In genomic region chr3:45309876-45310275, GRCh38 we compare ENCODE assay signal across 18 cellular contexts.
DNase-seq lines count a peak whose midpoint lies in the region; ATAC-seq and TF ChIP-seq lines count a peak whose summit lies in the region.
"Had no signal": no experiment of that assay in that cellular context is flagged by ENCODE, and none has a peak within 500 bp of the region (broad histone marks: within the 10 kb centered on the region; RNA-seq: fewer than 3 reads in every experiment).

No MANE protein-coding gene starts in this region.

- no peaks in the 10 kb centered on the region for H3K79me2 ChIP-seq in OCI-LY7 (ENCODE audit: insufficient read depth, low read depth, low read length)

- H3K9me3 Mint-ChIP-seq in Caco-2 (ENCODE audit: unreplicated experiment): no peaks in the 10 kb centered on the region
- no peaks in the 10 kb centered on the region for H3K9me3 Mint-ChIP-seq in activated T-helper 1 cell treated with anti-CD3 and anti-CD28 coated beads, Interleukin-12 subunit alpha, Interleukin-12 subunit beta, Interleukin-2, Interleukin-4 antibody, amounts not matched to agents 30 ng/mL and 10 ng/mL and 1 ng/mL, durations not matched to agents 14 hours and 24 hours and 36 hours
- H3K9me3 Mint-ChIP-seq: CD8-positive, alpha-beta T cell had no signal

- no peaks in the 10 kb centered on the region for H3K4me1 Mint-ChIP-seq in Caco-2 (ENCODE audit: low read depth, unreplicated experiment)
- H3K4me1 Mint-ChIP-seq in activated T-helper 1 cell treated with anti-CD3 and anti-CD28 coated beads, Interleukin-12 subunit alpha, Interleukin-12 subunit beta, Interleukin-2, Interleukin-4 antibody, amounts not matched to agents 30 ng/mL and 10 ng/mL and 1 ng/mL, durations not matched to agents 14 hours and 24 hours and 36 hours (ENCODE audit: low read depth): no peaks in the 10 kb centered on the region

- H3K36me3 ChIP-seq in Caco-2 (ENCODE audit: control insufficient read depth, insufficient read depth, low read length) (no peaks in the 10 kb centered on the region), OCI-LY7 (ENCODE audit: insufficient read depth, low read length) (no peaks in the 10 kb centered on the region)
- H3K36me3 ChIP-seq: BLaER1 treated with 17β-estradiol and CSF1 and Interleukin-3, amounts not matched to agents 10 nM and 100 nM had no signal

- DNase-seq in DMS153 (lab: John Stamatoyannopoulos, UW) (peak; percentile 49), NCI-H1092 treated with DMSO at 0.1 percent for 48 hours (lab: John Stamatoyannopoulos, UW) (peak; percentile 72), NCI-H2196 (lab: John Stamatoyannopoulos, UW; ENCODE audit: unreplicated experiment) (peak; percentile 72), ecto neural progenitor cell (ENCODE audit: low spot score) (peak; percentile 16), Caco-2 (no peak), OCI-LY7 (ENCODE audit: low spot score) (no peak)
- no peak for DNase-seq in activated T-helper 1 cell treated with anti-CD3 and anti-CD28 coated beads, Interleukin-12 subunit alpha, Interleukin-12 subunit beta, Interleukin-2, Interleukin-4 antibody, amounts not matched to agents 30 ng/mL and 10 ng/mL and 1 ng/mL, durations not matched to agents 14 hours and 24 hours and 36 hours (ENCODE audit: low spot score)
- DNase-seq: CD8-positive, alpha-beta T cell; DMS79 treated with DMSO at 0.1 percent for 48 hours; GM23248; IMR-90; NCI-H2171 treated with DMSO at 0.1 percent for 48 hours; NCI-H526; OCI-M1; Right ventricle myocardium superior had no signal

- CTCF ChIA-PET in Caco-2 (lab: Charles Lee): no interaction called here
- CTCF ChIA-PET in OCI-LY7 (lab: Charles Lee; ENCODE audit: unreplicated experiment): no interaction called here

- H2AFZ ChIP-seq in OCI-LY7 (ENCODE audit: low read length): no peak overlapping the region
- H2AFZ ChIP-seq: GM23248 had no signal

- H3K27ac ChIP-seq in OCI-LY7 (ENCODE audit: low read depth, low read length, poor library complexity, severe bottlenecking): no peak overlapping the region
- H3K27ac ChIP-seq: BLaER1 treated with 17β-estradiol and CSF1 and Interleukin-3, amounts not matched to agents 10 nM and 100 nM; GM23248 had no signal

- intact Hi-C loops in Caco-2 (cut with micrococcal nuclease; ENCODE audit: unreplicated experiment): no loop called here
- intact Hi-C loops in OCI-LY7 (cut with micrococcal nuclease; ENCODE audit: unreplicated experiment): no loop called here
- intact Hi-C loops in activated T-helper 1 cell treated with anti-CD3 and anti-CD28 coated beads, Interleukin-12 subunit alpha, Interleukin-12 subunit beta, Interleukin-2, Interleukin-4 antibody, amounts not matched to agents 30 ng/mL and 10 ng/mL and 1 ng/mL, durations not matched to agents 14 hours and 24 hours and 36 hours (cut with micrococcal nuclease): no loop called here

- H3K4me3 ChIP-seq in Caco-2 (ENCODE audit: low read depth, low read length): no peak overlapping the region
- H3K4me3 ChIP-seq in OCI-LY7 (ENCODE audit: low read depth, low read length, poor library complexity, severe bottlenecking): no peak overlapping the region
- H3K4me3 ChIP-seq: BLaER1 treated with 17β-estradiol and CSF1 and Interleukin-3, amounts not matched to agents 10 nM and 100 nM; GM23248 had no signal

- no peak overlapping the region for H3K4me3 Mint-ChIP-seq in Caco-2 (ENCODE audit: unreplicated experiment)
- no peak overlapping the region for H3K4me3 Mint-ChIP-seq in activated T-helper 1 cell treated with anti-CD3 and anti-CD28 coated beads, Interleukin-12 subunit alpha, Interleukin-12 subunit beta, Interleukin-2, Interleukin-4 antibody, amounts not matched to agents 30 ng/mL and 10 ng/mL and 1 ng/mL, durations not matched to agents 14 hours and 24 hours and 36 hours
- H3K4me3 Mint-ChIP-seq: CD8-positive, alpha-beta T cell had no signal

- no peak for TF ChIP-seq CTCF in Caco-2 (IDR thresholded peaks at IDR 0.05; ENCODE audit: insufficient read depth in 1 of 2, low read depth in 1 of 2, low read length in 1 of 2, severe bottlenecking in 1 of 2, unreplicated experiment in 1 of 2)
- TF ChIP-seq CTCF in OCI-LY7 (conservative IDR thresholded peaks at IDR 0.05; ENCODE audit: low read length): no peak

- no peaks in the 10 kb centered on the region for H3K36me3 Mint-ChIP-seq in Caco-2 (ENCODE audit: insufficient read depth, unreplicated experiment)
- H3K36me3 Mint-ChIP-seq in activated T-helper 1 cell treated with anti-CD3 and anti-CD28 coated beads, Interleukin-12 subunit alpha, Interleukin-12 subunit beta, Interleukin-2, Interleukin-4 antibody, amounts not matched to agents 30 ng/mL and 10 ng/mL and 1 ng/mL, durations not matched to agents 14 hours and 24 hours and 36 hours (ENCODE audit: low read depth): no peaks in the 10 kb centered on the region
- H3K36me3 Mint-ChIP-seq: CD8-positive, alpha-beta T cell had no signal

- BruUV-seq in Caco-2 (replicated peaks; lab: Mats Ljungman, UMichigan): no TSS peak
- no TSS peak for BruUV-seq in OCI-LY7 (replicated peaks; lab: Mats Ljungman, UMichigan)

- H3K9me2 ChIP-seq in OCI-LY7 (ENCODE audit: insufficient read depth, low read length): no peaks in the 10 kb centered on the region

- no peaks in the 10 kb centered on the region for H4K20me1 ChIP-seq in OCI-LY7 (ENCODE audit: insufficient read depth, low read length)
- H4K20me1 ChIP-seq: BLaER1 treated with 17β-estradiol and CSF1 and Interleukin-3, amounts not matched to agents 10 nM and 100 nM had no signal

- ATAC-seq in HG02588 (IDR thresholded peaks at IDR 0.05; ENCODE audit: unreplicated experiment): no peak
- ATAC-seq: CD8-positive, alpha-beta T cell; HCT116 had no signal

- H3K27me3 ChIP-seq in Caco-2 (replicated peaks; ENCODE audit: control insufficient read depth, insufficient read depth, low read length): no peaks in the 10 kb centered on the region
- H3K27me3 ChIP-seq: BLaER1 treated with 17β-estradiol and CSF1 and Interleukin-3, amounts not matched to agents 10 nM and 100 nM had no signal

- POLR2A ChIA-PET in Caco-2 (lab: Charles Lee): no interaction called here
- POLR2A ChIA-PET in OCI-LY7 (lab: Charles Lee): no interaction called here

- H3K4me2 ChIP-seq in OCI-LY7 (ENCODE audit: low read length): no peak overlapping the region
- H3K4me2 ChIP-seq: BLaER1 treated with 17β-estradiol and CSF1 and Interleukin-3, amounts not matched to agents 10 nM and 100 nM had no signal

- no peaks in the 10 kb centered on the region for H3K9me3 ChIP-seq in Caco-2
- no peaks in the 10 kb centered on the region for H3K9me3 ChIP-seq in OCI-LY7 (ENCODE audit: low read length)

- H3K4me1 ChIP-seq in Caco-2: no peaks in the 10 kb centered on the region
- H3K4me1 ChIP-seq in OCI-LY7 (ENCODE audit: insufficient read depth, low read length, poor library complexity, severe bottlenecking): no peaks in the 10 kb centered on the region
- H3K4me1 ChIP-seq: BLaER1 treated with 17β-estradiol and CSF1 and Interleukin-3, amounts not matched to agents 10 nM and 100 nM had no signal

- H3K27ac Mint-ChIP-seq in Caco-2 (ENCODE audit: unreplicated experiment): no peak overlapping the region
- H3K27ac Mint-ChIP-seq in activated T-helper 1 cell treated with anti-CD3 and anti-CD28 coated beads, Interleukin-12 subunit alpha, Interleukin-12 subunit beta, Interleukin-2, Interleukin-4 antibody, amounts not matched to agents 30 ng/mL and 10 ng/mL and 1 ng/mL, durations not matched to agents 14 hours and 24 hours and 36 hours: no peak overlapping the region
- H3K27ac Mint-ChIP-seq: CD8-positive, alpha-beta T cell had no signal

- peaks cover 19% of the 10 kb centered on the region for H3K27me3 Mint-ChIP-seq in Caco-2 (ENCODE audit: insufficient read depth, unreplicated experiment)
- H3K27me3 Mint-ChIP-seq in activated T-helper 1 cell treated with anti-CD3 and anti-CD28 coated beads, Interleukin-12 subunit alpha, Interleukin-12 subunit beta, Interleukin-2, Interleukin-4 antibody, amounts not matched to agents 30 ng/mL and 10 ng/mL and 1 ng/mL, durations not matched to agents 14 hours and 24 hours and 36 hours (ENCODE audit: insufficient read depth): peaks cover 7% of the 10 kb centered on the region

Comparison
In these comparisons a context has a peak if more than half of its experiments do, and no peak if none do; other contexts are left out.
1. DNase-seq: peak in DMS153 (single experiment), NCI-H1092 treated with DMSO at 0.1 percent for 48 hours (single experiment), NCI-H2196 (single experiment) and ecto neural progenitor cell (single experiment); none in Caco-2 (0 of 2), OCI-LY7 (single experiment) and activated T-helper 1 cell treated with anti-CD3 and anti-CD28 coated beads, Interleukin-12 subunit alpha, Interleukin-12 subunit beta, Interleukin-2, Interleukin-4 antibody, amounts not matched to agents 30 ng/mL and 10 ng/mL and 1 ng/mL, durations not matched to agents 14 hours and 24 hours and 36 hours (single experiment).